Comparison of ENCODE assay signal across 8 cellular contexts in genomic region chr19:49127674-49128544, GRCh38. TPM values are rescaled to one million over a fixed set of nuclear protein-coding genes. Genes with fewer than 3 reads are reported as not detected.
DNase-seq lines count a peak whose midpoint lies in the region; ATAC-seq, FAIRE-seq and TF ChIP-seq lines count a peak whose summit lies in the region.

No MANE protein-coding gene starts in this region.

- H3K23ac ChIP-seq in H1 (ENCODE audit: insufficient read length), result no peak overlapping the region

- H2BK15ac ChIP-seq in H1 (ENCODE audit: low read length), result peak overlapping the region; percentile 99; the same call in 1 of the 2 replicates

- H3K4me2 ChIP-seq in H1 (ENCODE audit: insufficient read depth in 1 of 2, low read depth in 2 of 2, low read length in 2 of 2), result peak overlapping the region; percentile 93 to 98

- H3K4ac ChIP-seq in H1 (replicated peaks; ENCODE audit: insufficient read length, low read depth, low read length), result peak overlapping the region; percentile 85

- WGBS in H1 (ENCODE audit: extremely low coverage in 1 of 2, insufficient coverage in 1 of 2, insufficient read length in 1 of 2, insufficient replicate concordance in 2 of 2, low coverage in 1 of 2, low lambda C conversion rate in 2 of 2, missing lambda C conversion rate in 1 of 2), 2 experiments, result 6% methylated on average over 36 of the region's 63 CpGs; no CpG with 5 or more reads in 1 of the 2 experiments
- 5 to 7% methylated on average over 48 to 55 of the region's 63 CpGs for WGBS in mesodermal cell (ENCODE audit: insufficient coverage in 2 of 2), 2 experiments

- H3K23me2 ChIP-seq in H1 (ENCODE audit: low read depth, low read length), result peaks cover 9% of the 10 kb centered on the region

- TF ChIP-seq RAD21 in H1 (IDR thresholded peaks at IDR 0.05 in 1 of 2, conservative IDR thresholded peaks at IDR 0.05 in 1 of 2; ENCODE audit: low read depth in 2 of 2, low read length in 2 of 2), result no peak

- H3K36me3 ChIP-seq in H1 (ENCODE audit: control insufficient read depth in 2 of 4, insufficient read depth in 4 of 4, low read length in 3 of 4) (peaks cover 0 to 3% (median 0%) of the 10 kb centered on the region in 4 experiments; a peak in 1 of 8 replicates), mesodermal cell (ENCODE audit: control insufficient read depth, insufficient read depth, low read length) (no peaks in the 10 kb centered on the region)

- DNase-seq in COLO829 (ENCODE audit: low spot score) (peak; percentile 100), HT-29 (ENCODE audit: low spot score) (peak; percentile 100), NOMO-1 (lab: John Stamatoyannopoulos, UW; ENCODE audit: unreplicated experiment in 2 of 2) (peak; percentile 92 to 99), H1 (ENCODE audit: low read depth in 1 of 2, low spot score in 2 of 2) (peak in 1 of 2 experiments; percentile 97)
- peak; percentile 89 to 93 (median 90) for DNase-seq in activated CD8-positive, alpha-beta memory T cell treated with anti-CD3 and anti-CD28 coated beads for 48 hours (ENCODE audit: low read depth in 2 of 3, low spot score in 2 of 3)
- DNase-seq in stimulated activated CD8-positive, alpha-beta memory T cell treated with anti-CD3 and anti-CD28 coated beads, Interleukin-15, amount 100 ng/mL, for 24 hours (ENCODE audit: low read depth), result peak; percentile 83

- H4K8ac ChIP-seq in H1 (ENCODE audit: extremely low read depth, insufficient read depth, low read length), result peak overlapping the region; percentile 84; the same call in 1 of the 2 replicates

- no peaks in the 10 kb centered on the region for H3K9me3 ChIP-seq in H1 (ENCODE audit: insufficient read depth in 2 of 2, low read depth in 1 of 2, low read length in 1 of 2)
- H3K9me3 ChIP-seq in mesodermal cell (ENCODE audit: control insufficient read depth, low read length), result no peaks in the 10 kb centered on the region

- peak overlapping the region; percentile 93 for H3K18ac ChIP-seq in H1 (ENCODE audit: extremely low read depth, low read length)

- no peaks in the 10 kb centered on the region for H3K79me1 ChIP-seq in H1 (ENCODE audit: low read depth, low read length)

- peaks cover 0 to 2% of the 10 kb centered on the region in 2 experiments for H4K20me1 ChIP-seq in H1 (replicated peaks in 1 of 2; ENCODE audit: control insufficient read depth in 1 of 2, insufficient read depth in 2 of 2, low read length in 2 of 2)

- CTCF ChIA-PET in H1 (lab: Charles Lee; ENCODE audit: partially characterized antibody), result interaction anchor here (0.7 to 9.7 kb wide), 11 partner anchors 7 to 127 kb away, joined by 3 to 99 read pairs (median 5); partner anchors contain the start of gene LIN7B

- TF ChIP-seq POLR2A in H1 (IDR thresholded peaks at IDR 0.05; ENCODE audit: control extremely low read depth in 1 of 2, low read depth in 2 of 2, low read length in 2 of 2), result peak in 1 of 2 experiments; percentile 69; a peak in 2 of 3 replicates

- peak overlapping the region; percentile 91; the same call in 1 of the 2 replicates for H2BK5ac ChIP-seq in H1 (ENCODE audit: low read depth, low read length)

- peak overlapping the region; percentile 75; the same call in 1 of the 2 replicates for H2BK12ac ChIP-seq in H1 (ENCODE audit: low read depth, low read length)

- ATAC-seq in GM21360 (IDR thresholded peaks at IDR 0.05; ENCODE audit: unreplicated experiment), result peak; percentile 73

- no peak overlapping the region for H2AK5ac ChIP-seq in H1 (ENCODE audit: low read depth, low read length)

- peaks cover 4 to 19% (median 8%) of the 10 kb centered on the region in 4 experiments for H3K4me1 ChIP-seq in H1 (replicated peaks in 1 of 4; ENCODE audit: control insufficient read depth in 3 of 4, insufficient read depth in 4 of 4, low read length in 3 of 4)
- no peaks in the 10 kb centered on the region for H3K4me1 ChIP-seq in mesodermal cell (ENCODE audit: control insufficient read depth, insufficient read depth, low read length, poor library complexity, severe bottlenecking)

- TF ChIP-seq CTCF in H1 (IDR thresholded peaks at IDR 0.05; ENCODE audit: control extremely low read depth in 1 of 3, insufficient read depth in 1 of 3, low read depth in 1 of 3, low read length in 3 of 3), result peak in 1 of 3 experiments; percentile 1; a peak in 1 of 4 replicates

- no peaks in the 10 kb centered on the region for H3K79me2 ChIP-seq in H1 (ENCODE audit: control insufficient read depth in 1 of 2, insufficient read depth in 2 of 2, low read length in 2 of 2)

- H4K91ac ChIP-seq in H1 (replicated peaks; ENCODE audit: insufficient read length, low read length), result peak overlapping the region; percentile 84

- TF ChIP-seq EP300 in H1 (IDR thresholded peaks at IDR 0.05; ENCODE audit: borderline replicate concordance in 1 of 2, low read depth in 2 of 2, low read length in 2 of 2), result no peak

- H3K56ac ChIP-seq in H1 (replicated peaks; ENCODE audit: insufficient read length, low read depth, low read length), result no peak overlapping the region

- no peak overlapping the region for H2BK120ac ChIP-seq in H1 (replicated peaks; ENCODE audit: low read depth, low read length)

- POLR2A ChIA-PET in H1 (lab: Charles Lee; ENCODE audit: partially characterized antibody), result interaction anchor here (0.9 to 2.3 kb wide), 6 partner anchors 9 to 83 kb away, joined by 3 to 17 read pairs (median 4); no protein-coding TSS in a partner anchor

- H4K5ac ChIP-seq in H1 (ENCODE audit: insufficient read length, low read depth, low read length), result peak overlapping the region; percentile 91

- no peaks in the 10 kb centered on the region; a peak in 2 of 7 replicates for H3K27me3 ChIP-seq in H1 (replicated peaks in 1 of 4; ENCODE audit: control insufficient read depth in 3 of 4, extremely low read depth in 1 of 4, insufficient read depth in 3 of 4, low read length in 3 of 4)

- H2BK20ac ChIP-seq in H1 (ENCODE audit: low read length), result no peak overlapping the region

- H3K4me3 ChIP-seq in H1 (ENCODE audit: extremely low read depth in 1 of 4, insufficient read depth in 2 of 4, low read depth in 3 of 4, low read length in 4 of 4), result peak overlapping the region; percentile 56 to 74 (median 66)
- peak overlapping the region; percentile 36 for H3K4me3 ChIP-seq in mesodermal cell (ENCODE audit: extremely low read depth, insufficient read depth, low read length, poor library complexity, severe bottlenecking)

- peak overlapping the region in 2 of 4 experiments; percentile 48 to 59; a peak in 3 of 7 replicates for H3K9ac ChIP-seq in H1 (replicated peaks in 1 of 4; ENCODE audit: extremely low read depth in 1 of 4, low read depth in 3 of 4, low read length in 3 of 4)

- no peak for FAIRE-seq in H1 (lab: Jason Lieb, UNC)

- peak overlapping the region; percentile 48; the same call in 1 of the 2 replicates for H3K27ac ChIP-seq in H1 (ENCODE audit: low read depth, low read length)
- no peak overlapping the region for H3K27ac ChIP-seq in mesodermal cell (ENCODE audit: low read depth, low read length, severe bottlenecking)

- peak overlapping the region; percentile 100 for H2AFZ ChIP-seq in H1 (ENCODE audit: low read length)

- no peak overlapping the region for H3K14ac ChIP-seq in H1 (ENCODE audit: insufficient read length)

RNA-seq across cellular contexts. Expression of gene PPFIA3, which starts 8.6 kb away (rescaled TPM):
- 22.9 and 30.1 TPM in 2 replicates for total RNA-seq in HT-29 (2014; rRNA removed; shearing (Covaris generic))
- 25.3 and 28.0 TPM in 2 replicates for total RNA-seq in H1 (2021; fragmentation: NEBNext Ultra II Directional; extraction: Animal tissue kit (Norgen Biotek cat#: 25700))
- polyA plus RNA-seq in H1 (2011; rRNA removed), result 15.9 and 28.8 TPM in 2 replicates
- polyA plus RNA-seq in H1 (2011; cell fraction: cytosol; rRNA removed), result 24.4 TPM
- 60.9 TPM for polyA plus RNA-seq in H1 (2011; cell fraction: nucleus; rRNA removed)
- 19.8 to 30.7 TPM (median 28.0 TPM) in 4 replicates for polyA plus RNA-seq in H1 (2012, experiment 1 of 2)
- polyA plus RNA-seq in H1 (2012, experiment 2 of 2), result 23.3 TPM
- polyA plus RNA-seq in H1 (2013, experiment 1 of 2), result 23.1 TPM
- 22.3 TPM for polyA plus RNA-seq in H1 (2013, experiment 2 of 2)
- 12.6 and 13.4 TPM in 2 replicates for polyA minus RNA-seq in H1 (2011; rRNA and poly(A)+ RNA removed)
- 15.0 TPM for polyA minus RNA-seq in H1 (2011; cell fraction: cytosol; rRNA and poly(A)+ RNA removed)
- polyA minus RNA-seq in H1 (2011; cell fraction: nucleus; rRNA and poly(A)+ RNA removed), result 28.2 TPM
- polyA plus RNA-seq in mesodermal cell (2013, experiment 1 of 2), result 18.0 TPM
- polyA plus RNA-seq in mesodermal cell (2013, experiment 2 of 2), result 13.7 TPM

RNA-seq across cellular contexts. Expression of gene C19orf73, which starts 9.0 kb away (rescaled TPM):
- total RNA-seq in HT-29 (2014; rRNA removed; shearing (Covaris generic)), result 5.9 and 6.0 TPM in 2 replicates
- total RNA-seq in H1 (2021; fragmentation: NEBNext Ultra II Directional; extraction: Animal tissue kit (Norgen Biotek cat#: 25700)), result 1.2 and 2.5 TPM in 2 replicates
- 4.6 and 10.0 TPM in 2 replicates for polyA plus RNA-seq in H1 (2011; rRNA removed)
- 6.5 TPM for polyA plus RNA-seq in H1 (2011; cell fraction: cytosol; rRNA removed)
- polyA plus RNA-seq in H1 (2011; cell fraction: nucleus; rRNA removed), result 10.6 TPM
- polyA plus RNA-seq in H1 (2012, experiment 1 of 2), result 1.4 to 3.3 TPM (median 2.6 TPM) in 4 replicates
- 1.8 TPM for polyA plus RNA-seq in H1 (2012, experiment 2 of 2)
- polyA plus RNA-seq in H1 (2013, experiment 1 of 2), result 3.3 TPM
- polyA plus RNA-seq in H1 (2013, experiment 2 of 2), result 2.7 TPM
- 0.63 and 1.6 TPM in 2 replicates for polyA minus RNA-seq in H1 (2011; rRNA and poly(A)+ RNA removed)
- polyA minus RNA-seq in H1 (2011; cell fraction: cytosol; rRNA and poly(A)+ RNA removed), result 1.7 TPM
- polyA minus RNA-seq in H1 (2011; cell fraction: nucleus; rRNA and poly(A)+ RNA removed), result 7.8 TPM
- polyA plus RNA-seq in mesodermal cell (2013, experiment 1 of 2), result 2.5 TPM
- 2.5 TPM for polyA plus RNA-seq in mesodermal cell (2013, experiment 2 of 2)

RNA-seq across cellular contexts. Expression of gene LIN7B, which starts 13.7 kb away (rescaled TPM):
- 12.0 and 19.9 TPM in 2 replicates for total RNA-seq in HT-29 (2014; rRNA removed; shearing (Covaris generic))
- 4.1 and 4.2 TPM in 2 replicates for total RNA-seq in H1 (2021; fragmentation: NEBNext Ultra II Directional; extraction: Animal tissue kit (Norgen Biotek cat#: 25700))
- polyA plus RNA-seq in H1 (2011; rRNA removed), result 4.1 and 6.0 TPM in 2 replicates
- 4.6 TPM for polyA plus RNA-seq in H1 (2011; cell fraction: cytosol; rRNA removed)
- polyA plus RNA-seq in H1 (2011; cell fraction: nucleus; rRNA removed), result 9.1 TPM
- polyA plus RNA-seq in H1 (2012, experiment 1 of 2), result 1.7 to 7.5 TPM (median 4.9 TPM) in 4 replicates
- 2.1 TPM for polyA plus RNA-seq in H1 (2012, experiment 2 of 2)
- 1.8 TPM for polyA plus RNA-seq in H1 (2013, experiment 1 of 2)
- 2.8 TPM for polyA plus RNA-seq in H1 (2013, experiment 2 of 2)
- 1.6 and 2.4 TPM in 2 replicates for polyA minus RNA-seq in H1 (2011; rRNA and poly(A)+ RNA removed)
- not detected for polyA minus RNA-seq in H1 (2011; cell fraction: cytosol; rRNA and poly(A)+ RNA removed)
- 3.5 TPM for polyA minus RNA-seq in H1 (2011; cell fraction: nucleus; rRNA and poly(A)+ RNA removed)
- 14.7 TPM for polyA plus RNA-seq in mesodermal cell (2013, experiment 1 of 2)
- 9.3 TPM for polyA plus RNA-seq in mesodermal cell (2013, experiment 2 of 2)

RNA-seq across cellular contexts. Expression of gene HRC, which starts 27.3 kb away (rescaled TPM):
- total RNA-seq in HT-29 (2014; rRNA removed; shearing (Covaris generic)), result 0.08 TPM in 1 of 2 replicates, not detected in the other
- total RNA-seq in H1 (2021; fragmentation: NEBNext Ultra II Directional; extraction: Animal tissue kit (Norgen Biotek cat#: 25700)), result 1.8 and 2.3 TPM in 2 replicates
- polyA plus RNA-seq in H1 (2011; rRNA removed), result 2.6 and 6.8 TPM in 2 replicates
- polyA plus RNA-seq in H1 (2011; cell fraction: cytosol; rRNA removed), result 10.7 TPM
- polyA plus RNA-seq in H1 (2011; cell fraction: nucleus; rRNA removed), result 7.4 TPM
- polyA plus RNA-seq in H1 (2012, experiment 1 of 2), result 1.6 to 4.2 TPM (median 3.0 TPM) in 4 replicates
- 0.50 TPM for polyA plus RNA-seq in H1 (2012, experiment 2 of 2)
- polyA plus RNA-seq in H1 (2013, experiment 1 of 2), result 5.9 TPM
- 6.1 TPM for polyA plus RNA-seq in H1 (2013, experiment 2 of 2)
- 0.61 and 4.4 TPM in 2 replicates for polyA minus RNA-seq in H1 (2011; rRNA and poly(A)+ RNA removed)
- polyA minus RNA-seq in H1 (2011; cell fraction: cytosol; rRNA and poly(A)+ RNA removed), result 1.6 TPM
- polyA minus RNA-seq in H1 (2011; cell fraction: nucleus; rRNA and poly(A)+ RNA removed), result 2.0 TPM
- 11.2 TPM for polyA plus RNA-seq in mesodermal cell (2013, experiment 1 of 2)
- polyA plus RNA-seq in mesodermal cell (2013, experiment 2 of 2), result 10.9 TPM

RNA-seq across cellular contexts. Expression of gene TRPM4, which starts 29.7 kb away (rescaled TPM):
- total RNA-seq in HT-29 (2014; rRNA removed; shearing (Covaris generic)), result 28.7 and 33.7 TPM in 2 replicates
- total RNA-seq in H1 (2021; fragmentation: NEBNext Ultra II Directional; extraction: Animal tissue kit (Norgen Biotek cat#: 25700)), result 11.3 and 12.6 TPM in 2 replicates
- polyA plus RNA-seq in H1 (2011; rRNA removed), result 13.3 and 21.5 TPM in 2 replicates
- 14.1 TPM for polyA plus RNA-seq in H1 (2011; cell fraction: cytosol; rRNA removed)
- polyA plus RNA-seq in H1 (2011; cell fraction: nucleus; rRNA removed), result 28.9 TPM
- polyA plus RNA-seq in H1 (2012, experiment 1 of 2), result 9.4 to 14.2 TPM (median 13.5 TPM) in 4 replicates
- polyA plus RNA-seq in H1 (2012, experiment 2 of 2), result 6.2 TPM
- polyA plus RNA-seq in H1 (2013, experiment 1 of 2), result 9.1 TPM
- 8.2 TPM for polyA plus RNA-seq in H1 (2013, experiment 2 of 2)
- 5.0 and 6.0 TPM in 2 replicates for polyA minus RNA-seq in H1 (2011; rRNA and poly(A)+ RNA removed)
- 5.9 TPM for polyA minus RNA-seq in H1 (2011; cell fraction: cytosol; rRNA and poly(A)+ RNA removed)
- 14.8 TPM for polyA minus RNA-seq in H1 (2011; cell fraction: nucleus; rRNA and poly(A)+ RNA removed)
- 25.4 TPM for polyA plus RNA-seq in mesodermal cell (2013, experiment 1 of 2)
- 22.0 TPM for polyA plus RNA-seq in mesodermal cell (2013, experiment 2 of 2)
